Comparison of ENCODE assay signal across 18 cellular contexts in the genomic region with DNA sequence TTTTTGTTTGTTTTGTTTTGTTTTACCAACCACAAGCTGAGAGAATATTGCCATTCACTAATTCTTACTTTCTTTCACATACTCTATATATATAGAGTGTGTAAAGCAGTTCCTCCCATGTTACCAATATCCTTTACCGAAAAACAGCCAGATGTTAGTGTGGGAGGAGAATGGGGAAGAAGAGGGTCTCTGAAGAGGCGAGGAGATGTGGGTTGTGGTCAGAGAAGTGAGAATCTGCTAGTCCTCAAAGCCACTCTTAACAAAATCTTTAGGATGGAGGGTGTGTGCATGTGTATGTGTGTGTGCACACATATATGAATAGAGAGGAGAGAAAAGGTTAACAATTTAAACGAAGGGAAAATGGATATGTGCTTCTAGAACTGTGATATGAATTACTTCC.
DNase-seq lines count a peak whose midpoint lies in the region; ATAC-seq, FAIRE-seq and TF ChIP-seq lines count a peak whose summit lies in the region.
"Had no signal": no experiment of that assay in that cellular context is flagged by ENCODE, and none has a peak within 500 bp of the region (broad histone marks: within the 10 kb centered on the region; RNA-seq: fewer than 3 reads in every experiment).

No MANE protein-coding gene starts in this region.

- FAIRE-seq in GM18507 (lab: Jason Lieb, UNC): peak; percentile 82

- H3K4me1 Mint-ChIP-seq in natural killer cell: peaks cover 13 to 17% of the 10 kb centered on the region in 2 donors
- peaks cover 9% of the 10 kb centered on the region for H3K4me1 Mint-ChIP-seq in Caco-2 (ENCODE audit: low read depth, unreplicated experiment)
- H3K4me1 Mint-ChIP-seq: nephron progenitor cell had no signal

- H3K27me3 Mint-ChIP-seq in natural killer cell (ENCODE audit: low read depth in 2 of 2) (no peaks in the 10 kb centered on the region), Caco-2 (ENCODE audit: insufficient read depth, unreplicated experiment) (no peaks in the 10 kb centered on the region)

- POLR2A ChIA-PET in Caco-2 (lab: Charles Lee): no interaction called here

- no peak for DNase-seq in DND-41
- no peak for DNase-seq in GM18507 (ENCODE audit: extremely low spot score, insufficient read length, low read depth)
- peak; percentile 82 for DNase-seq in SIG-M5 treated with dmso at 0.1 percent for 504 hours (lab: John Stamatoyannopoulos, UW; ENCODE audit: unreplicated experiment)
- no peak for DNase-seq in natural killer cell
- no peak for DNase-seq in globus pallidus (ENCODE audit: low spot score)
- DNase-seq in NCI-H146 (lab: John Stamatoyannopoulos, UW): no peak
- no peak for DNase-seq in Caco-2
- DNase-seq: activated CD4-positive, CD25-positive, alpha-beta regulatory T cell; body of pancreas; foreskin fibroblast; NCI-H1048; NCI-H2227 treated with DMSO at 0.1 percent for 48 hours; nephron progenitor cell; right cardiac atrium; stimulated activated CD4-positive, alpha-beta T cell treated with anti-CD3 and anti-CD28 coated beads, Interleukin-4, amount 100 ng/mL, for 1 hour; stimulated activated naive CD4-positive, alpha-beta T cell had no signal

- H3K27me3 ChIP-seq in DND-41 (ENCODE audit: insufficient read depth, low read length, poor library complexity) (no peaks in the 10 kb centered on the region), Caco-2 (replicated peaks; ENCODE audit: control insufficient read depth, insufficient read depth, low read length) (no peaks in the 10 kb centered on the region)
- H3K27me3 ChIP-seq: body of pancreas had no signal

- no TSS peak for BruUV-seq in Caco-2 (replicated peaks; lab: Mats Ljungman, UMichigan)

- no peak overlapping the region for H3K4me3 ChIP-seq in DND-41 (ENCODE audit: low read depth in 1 of 2, low read length in 2 of 2)
- H3K4me3 ChIP-seq in Caco-2 (ENCODE audit: low read depth, low read length): no peak overlapping the region
- H3K4me3 ChIP-seq: body of pancreas, lung, SK-N-MC had no signal

- peaks cover 11% of the 10 kb centered on the region for H3K36me3 ChIP-seq in DND-41 (ENCODE audit: insufficient read depth, low read length)
- H3K36me3 ChIP-seq in Caco-2 (ENCODE audit: control insufficient read depth, insufficient read depth, low read length): no peaks in the 10 kb centered on the region

- H3K4me3 Mint-ChIP-seq in natural killer cell: peak overlapping the region; percentile 51
- no peak overlapping the region for H3K4me3 Mint-ChIP-seq in Caco-2 (ENCODE audit: unreplicated experiment)
- H3K4me3 Mint-ChIP-seq: nephron progenitor cell had no signal

- H3K4me1 ChIP-seq in DND-41 (ENCODE audit: insufficient read depth, low read length): no peaks in the 10 kb centered on the region
- no peaks in the 10 kb centered on the region; the same call in 1 of the 2 replicates for H3K4me1 ChIP-seq in Caco-2
- H3K4me1 ChIP-seq: body of pancreas had no signal

- no peaks in the 10 kb centered on the region for H4K20me1 ChIP-seq in DND-41 (ENCODE audit: insufficient read depth, low read length)

- peaks cover 7% of the 10 kb centered on the region for H3K36me3 Mint-ChIP-seq in natural killer cell
- peaks cover 41% of the 10 kb centered on the region for H3K36me3 Mint-ChIP-seq in Caco-2 (ENCODE audit: insufficient read depth, unreplicated experiment)

- peak; percentile 50; the same call in 1 of the 3 replicates for ATAC-seq in DND-41 (ENCODE audit: insufficient read depth, low read depth)
- peak in 1 of 3 donors; percentile 50 for ATAC-seq in natural killer cell
- ATAC-seq: body of pancreas, right cardiac atrium had no signal

- no peak overlapping the region for H2AFZ ChIP-seq in DND-41 (ENCODE audit: low read depth, low read length)

- H3K79me2 ChIP-seq in DND-41 (ENCODE audit: insufficient read depth, low read length): no peaks in the 10 kb centered on the region

- H3K9me3 Mint-ChIP-seq in natural killer cell (no peaks in the 10 kb centered on the region), Caco-2 (ENCODE audit: unreplicated experiment) (no peaks in the 10 kb centered on the region)
- H3K9me3 Mint-ChIP-seq: nephron progenitor cell had no signal

- CTCF ChIA-PET in Caco-2 (lab: Charles Lee): no interaction called here

- H3K9me3 ChIP-seq in DND-41 (ENCODE audit: insufficient read depth, low read length, severe bottlenecking) (no peaks in the 10 kb centered on the region), Caco-2 (no peaks in the 10 kb centered on the region)
- H3K9me3 ChIP-seq: body of pancreas had no signal

- H3K27ac ChIP-seq in DND-41 (ENCODE audit: low read length): no peak overlapping the region
- H3K27ac ChIP-seq: body of pancreas, SK-N-MC had no signal

- H3K27ac Mint-ChIP-seq in natural killer cell (peak overlapping the region; percentile 71 to 78), Caco-2 (ENCODE audit: unreplicated experiment) (no peak overlapping the region)
- H3K27ac Mint-ChIP-seq: nephron progenitor cell had no signal

- intact Hi-C loops in natural killer cell (cut with micrococcal nuclease) (no loop called here), Caco-2 (cut with micrococcal nuclease; ENCODE audit: unreplicated experiment) (no loop called here)

- no peak overlapping the region for H3K4me2 ChIP-seq in DND-41 (ENCODE audit: insufficient read depth, low read length)

- no peak overlapping the region for H3K9ac ChIP-seq in DND-41 (ENCODE audit: low read depth, low read length)

- TF ChIP-seq CTCF in DND-41 (IDR thresholded peaks at IDR 0.05; ENCODE audit: borderline replicate concordance, extremely low read depth, low read length, poor library complexity, severe bottlenecking) (no peak), natural killer cell (IDR thresholded peaks at IDR 0.05) (no peak), Caco-2 (IDR thresholded peaks at IDR 0.05; ENCODE audit: insufficient read depth in 1 of 2, low read depth in 1 of 2, low read length in 1 of 2, severe bottlenecking in 1 of 2, unreplicated experiment in 1 of 2) (no peak)
